ENCODE assay signal across 8 cellular contexts in genomic region chr12:8692573-8692972, GRCh38. TPM values are rescaled to one million over a fixed set of nuclear protein-coding genes. Genes with fewer than 3 reads are reported as not detected.
DNase-seq lines count a peak whose midpoint lies in the region; ATAC-seq and TF ChIP-seq lines count a peak whose summit lies in the region.

No MANE protein-coding gene starts in this region.

- H3K27me3 ChIP-seq in ascending aorta, result no peaks in the 10 kb centered on the region

- H3K9me3 ChIP-seq in ascending aorta, result no peaks in the 10 kb centered on the region

- intact Hi-C loops in ascending aorta (cut with DNase I) (loop anchor here (10.0 kb wide), 1 partner anchor 1522 kb away; the partner anchor contains the start of gene GABARAPL1), lower leg skin (cut with DNase I; ENCODE audit: low total_unique reads) (no loop called here)

- TF ChIP-seq POLR2A in lower leg skin (IDR thresholded peaks at IDR 0.05), result no peak

- H3K4me3 ChIP-seq in ascending aorta (peak overlapping the region in 1 of 2 donors; percentile 27), lower leg skin (ENCODE audit: low read depth, poor library complexity, severe bottlenecking) (no peak overlapping the region)

- WGBS in lower leg skin, 2 donors, result 16 to 20% methylated on average over 5 of the region's 5 CpGs

- no peaks in the 10 kb centered on the region for H3K36me3 ChIP-seq in ascending aorta

- TF ChIP-seq CTCF in ascending aorta (IDR thresholded peaks at IDR 0.05) (no peak), lower leg skin (IDR thresholded peaks at IDR 0.05) (no peak)

- H3K27ac ChIP-seq in ascending aorta, result peak overlapping the region; percentile 73 to 76

- DNase-seq in A172 (ENCODE audit: low spot score) (peak; percentile 44), MV-4-11 (lab: John Stamatoyannopoulos, UW) (peak; percentile 27), ascending aorta (ENCODE audit: low spot score in 2 of 2) (peak; percentile 28 to 70), islet precursor cell (peak; percentile 91), superior temporal gyrus (ENCODE audit: extremely low spot score) (peak; percentile 83), epidermal melanocyte (ENCODE audit: insufficient read length, low spot score) (no peak), lower leg skin (ENCODE audit: low spot score in 2 of 2) (no peak)

- peaks cover 0 to 22% of the 10 kb centered on the region in 2 donors for H3K4me1 ChIP-seq in ascending aorta

- no peak for ATAC-seq in HG03135 (IDR thresholded peaks at IDR 0.05; ENCODE audit: unreplicated experiment)

RNA-seq across cellular contexts. Expression of gene RIMKLB, which starts 5.2 kb away (rescaled TPM):
- 18.7 and 35.8 TPM in 2 replicates for total RNA-seq in A172 (2014; rRNA removed; shearing (Covaris generic))
- total RNA-seq in ascending aorta (26.0 TPM), lower leg skin (10 to 100 TPM in 3 of 4 donors, 1 to 10 TPM in 1; 5.8 to 17.9 (median 11.8) TPM)

RNA-seq across cellular contexts. Expression of gene MFAP5, which starts 29.9 kb away (rescaled TPM):
- total RNA-seq in A172 (2014; rRNA removed; shearing (Covaris generic)), result 0.65 and 2.4 TPM in 2 replicates
- total RNA-seq in ascending aorta (174 TPM), lower leg skin (100 to 1,000 TPM in 1 of 4 donors, 10 to 100 TPM in 3; 23.2 to 117 (median 33.2) TPM)

Comparison
In these comparisons a context has a peak if more than half of its experiments do, and no peak if none do; other contexts are left out.
1. DNase-seq: peak in A172 (single experiment), MV-4-11 (single experiment), ascending aorta (2 of 2), islet precursor cell (single experiment) and superior temporal gyrus (single experiment); none in epidermal melanocyte (single experiment) and lower leg skin (0 of 2).